ENCODE assay signal across 8 cellular contexts in the genomic region with DNA sequence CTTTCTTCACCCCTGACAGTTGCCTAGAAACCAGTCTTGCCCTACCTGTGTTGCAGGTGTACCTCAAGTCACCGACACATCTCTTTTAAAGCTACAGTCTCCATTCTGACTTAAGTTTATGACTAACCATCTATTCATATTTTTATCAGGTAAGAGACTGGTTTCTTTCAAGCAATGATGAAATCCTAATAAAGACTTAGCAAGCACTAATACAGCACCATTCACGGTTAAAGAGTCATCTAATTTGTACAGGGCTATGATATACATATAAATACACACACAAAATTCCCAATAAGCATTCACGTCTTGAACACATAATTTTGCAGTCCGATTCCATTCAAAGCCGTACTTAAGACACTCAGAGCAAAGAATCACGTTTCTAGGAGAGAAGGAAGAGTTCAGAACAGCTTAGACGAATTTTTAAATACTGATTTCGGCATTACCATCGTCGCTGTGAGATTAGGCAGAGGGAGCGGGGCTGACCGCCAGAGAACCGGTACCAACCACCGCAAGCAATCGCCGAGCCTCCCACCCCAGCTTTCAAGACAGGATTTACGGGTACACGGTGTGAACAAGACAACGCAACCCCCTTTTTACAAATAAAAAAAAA. TPM values are rescaled to one million over a fixed set of nuclear protein-coding genes. Genes with fewer than 3 reads are reported as not detected.
DNase-seq lines count a peak whose midpoint lies in the region; ATAC-seq and TF ChIP-seq lines count a peak whose summit lies in the region.

No MANE protein-coding gene starts in this region.

- H3K56ac ChIP-seq in IMR-90 (ENCODE audit: extremely low read depth, insufficient read depth, low read length): peak overlapping the region; percentile 87

- H2BK15ac ChIP-seq in IMR-90 (ENCODE audit: low read depth, low read length): no peak overlapping the region

- H3K9me1 ChIP-seq in IMR-90 (ENCODE audit: insufficient read depth, low read length): peaks cover 11% of the 10 kb centered on the region

- no peaks in the 10 kb centered on the region for H3K9me3 ChIP-seq in CD4-positive, alpha-beta T cell (ENCODE audit: control insufficient read depth, low read length)
- H3K9me3 ChIP-seq in IMR-90 (ENCODE audit: control insufficient read depth, insufficient read depth, low read length) (no peaks in the 10 kb centered on the region), muscle layer of duodenum (ENCODE audit: control insufficient read depth in 1 of 2, low read length in 2 of 2) (no peaks in the 10 kb centered on the region)

- TF ChIP-seq CTCF in CD4-positive, alpha-beta T cell (IDR thresholded peaks at IDR 0.05): no peak
- TF ChIP-seq CTCF in IMR-90 (conservative IDR thresholded peaks at IDR 0.05; ENCODE audit: low read depth, low read length): no peak
- no peak for TF ChIP-seq CTCF in dorsolateral prefrontal cortex (IDR thresholded peaks at IDR 0.05 in 54 of 56, conservative IDR thresholded peaks at IDR 0.05 in 2 of 56; ENCODE audit: low read depth in 1 of 56, partially characterized antibody in 56 of 56)

- no peak for TF ChIP-seq RAD21 in IMR-90 (IDR thresholded peaks at IDR 0.05; ENCODE audit: low read length)

- H4K5ac ChIP-seq in IMR-90 (ENCODE audit: low read depth, low read length): peak overlapping the region; percentile 43; the same call in 1 of the 2 replicates

- no peak for ATAC-seq in CD4-positive, alpha-beta T cell (ENCODE audit: poor library complexity)
- ATAC-seq in IMR-90 (ENCODE audit: low read depth) (no peak), HG03039 (IDR thresholded peaks at IDR 0.05; ENCODE audit: unreplicated experiment) (no peak), HG03378 (IDR thresholded peaks at IDR 0.05; ENCODE audit: unreplicated experiment) (no peak)

- peaks cover 4 to 43% of the 10 kb centered on the region in 2 experiments; a peak in 2 of 4 replicates for H3K79me1 ChIP-seq in IMR-90 (ENCODE audit: low read depth in 1 of 2, low read length in 2 of 2)

- WGBS in IMR-90 (ENCODE audit: extremely low coverage in 2 of 2, insufficient read length in 1 of 2), 2 experiments: no CpG with 5 or more reads among the region's 19 CpGs

- no peak overlapping the region; the same call in 1 of the 2 replicates for H2AK5ac ChIP-seq in IMR-90 (ENCODE audit: low read depth, low read length)

- H2BK120ac ChIP-seq in IMR-90 (ENCODE audit: low read depth, low read length): 0 out of 2 replicates have a peak overlapping the region, but pooled peaks have one; percentile 44

- peak overlapping the region; percentile 52 for H3K4ac ChIP-seq in IMR-90 (ENCODE audit: low read depth, low read length)

- peaks cover 13% of the 10 kb centered on the region for H3K4me1 Mint-ChIP-seq in CD4-positive, alpha-beta T cell (ENCODE audit: low read depth)

- TSS peak; percentile 49 for BruUV-seq in IMR-90 (replicated peaks; lab: Mats Ljungman, UMichigan)

- peak overlapping the region; percentile 68 for H3K14ac ChIP-seq in IMR-90 (replicated peaks; ENCODE audit: low read depth, low read length)

- peak overlapping the region; percentile 66 for H3K4me3 ChIP-seq in IMR-90 (ENCODE audit: insufficient read depth, low read depth, low read length)
- peak overlapping the region; percentile 65 to 97 (median 88) for H3K4me3 ChIP-seq in dorsolateral prefrontal cortex
- H3K4me3 ChIP-seq in muscle layer of duodenum (ENCODE audit: low read depth in 1 of 2, low read length in 2 of 2): peak overlapping the region; percentile 74 to 96

- H2AFZ ChIP-seq in IMR-90 (replicated peaks; ENCODE audit: low read length, poor library complexity): peak overlapping the region; percentile 73

- H3K4me2 ChIP-seq in IMR-90 (ENCODE audit: low read depth, low read length): peak overlapping the region; percentile 98

- H3K18ac ChIP-seq in IMR-90 (ENCODE audit: low read depth, low read length): peak overlapping the region; percentile 55

- H4K20me1 ChIP-seq in IMR-90 (ENCODE audit: insufficient read depth, low read length): peaks cover 59% of the 10 kb centered on the region

- in situ Hi-C loops in IMR-90 (cut with MboI; ENCODE audit: low sequenced_read_pairs): no loop called here

- H3K4me3 Mint-ChIP-seq in CD4-positive, alpha-beta T cell: peak overlapping the region; percentile 92

- POLR2A ChIA-PET in CD4-positive, alpha-beta T cell (lab: Charles Lee): no interaction called here
- POLR2A ChIA-PET in IMR-90 (lab: Charles Lee; ENCODE audit: unreplicated experiment): interaction anchor here (0.5 kb wide), 1 partner anchor 833 kb away, joined by 3 read pairs; no protein-coding TSS in a partner anchor

- H3K4me1 ChIP-seq in IMR-90 (ENCODE audit: control insufficient read depth, insufficient read depth, low read length): peaks cover 15% of the 10 kb centered on the region
- H3K4me1 ChIP-seq in muscle layer of duodenum (ENCODE audit: control insufficient read depth in 1 of 2, insufficient read depth in 2 of 2, low read length in 2 of 2): peaks cover 0 to 27% of the 10 kb centered on the region in 2 donors

- peak overlapping the region; percentile 48 for H3K27ac Mint-ChIP-seq in CD4-positive, alpha-beta T cell

- peak overlapping the region; percentile 96 for H3K9ac ChIP-seq in IMR-90 (ENCODE audit: low read depth, low read length)

- H2BK20ac ChIP-seq in IMR-90 (ENCODE audit: low read depth, low read length): no peak overlapping the region

- CTCF ChIA-PET in CD4-positive, alpha-beta T cell (lab: Charles Lee): no interaction called here
- CTCF ChIA-PET in IMR-90 (lab: Yijun Ruan, JAX): no interaction called here

- peak overlapping the region; percentile 75 for H3K23ac ChIP-seq in IMR-90 (ENCODE audit: low read depth, low read length)

- peaks cover 14% of the 10 kb centered on the region for H3K27me3 ChIP-seq in CD4-positive, alpha-beta T cell (ENCODE audit: control insufficient read depth, insufficient read depth, low read length)
- H3K27me3 ChIP-seq in IMR-90 (ENCODE audit: control insufficient read depth, insufficient read depth, low read length) (no peaks in the 10 kb centered on the region), dorsolateral prefrontal cortex (no peaks in the 10 kb centered on the region), muscle layer of duodenum (ENCODE audit: low read depth, low read length) (no peaks in the 10 kb centered on the region)

- no peak for TF ChIP-seq POLR2A in IMR-90 (IDR thresholded peaks at IDR 0.05; ENCODE audit: low read depth, low read length)

- no peaks in the 10 kb centered on the region for H3K36me3 Mint-ChIP-seq in CD4-positive, alpha-beta T cell (ENCODE audit: low read depth)

- no peak overlapping the region for H4K91ac ChIP-seq in IMR-90 (ENCODE audit: insufficient read depth, low read depth, low read length)

- H3K36me3 ChIP-seq in IMR-90 (ENCODE audit: control insufficient read depth, insufficient read depth, low read length) (peaks cover 2% of the 10 kb centered on the region; the same call in 1 of the 2 replicates), muscle layer of duodenum (ENCODE audit: control insufficient read depth in 1 of 2, insufficient read depth in 2 of 2, low read length in 2 of 2) (no peaks in the 10 kb centered on the region)

- no peaks in the 10 kb centered on the region for H3K9me3 Mint-ChIP-seq in CD4-positive, alpha-beta T cell

- dilution Hi-C loops in IMR-90 (cut with HindIII; ENCODE audit: low sequenced_read_pairs, unreplicated experiment): no loop called here

- peak overlapping the region; percentile 33 to 42; a peak in 1 of 4 replicates for H4K8ac ChIP-seq in IMR-90 (ENCODE audit: low read depth in 2 of 2, low read length in 2 of 2)

- DNase-seq in CD4-positive, alpha-beta T cell: peak in 1 of 10 experiments; percentile 4
- DNase-seq in IMR-90 (no peak), dorsolateral prefrontal cortex (peak in 1 of 10 donors; percentile 23), NCI-H226 (no peak), SHP77 treated with DMSO at 0.1 percent for 48 hours (lab: John Stamatoyannopoulos, UW) (no peak)

- H2BK5ac ChIP-seq in IMR-90 (ENCODE audit: low read depth, low read length, poor library complexity, severe bottlenecking): peak overlapping the region; percentile 69

- peak overlapping the region; percentile 1 for H2AK9ac ChIP-seq in IMR-90 (replicated peaks; ENCODE audit: low read depth, low read length, poor library complexity)

- intact Hi-C loops in CD4-positive, alpha-beta T cell (cut with DNase I, micrococcal nuclease): no loop called here
- intact Hi-C loops in IMR-90 (cut with micrococcal nuclease) (loop anchor here (5.0 kb wide), 2 partner anchors 92 to 177 kb away; no protein-coding TSS in a partner anchor), dorsolateral prefrontal cortex (cut with DNase I) (loop anchor here in 1 of 2 donors (5.0 kb wide), 1 partner anchor 63 kb away; a partner anchor contains a TSS)

- H3K27ac ChIP-seq in CD4-positive, alpha-beta T cell (ENCODE audit: low read depth, low read length): no peak overlapping the region
- H3K27ac ChIP-seq in IMR-90 (ENCODE audit: insufficient read depth, low read length) (peak overlapping the region; percentile 81), dorsolateral prefrontal cortex (peak overlapping the region in 57 of 59 donors; percentile 60 to 98 (median 94)), muscle layer of duodenum (ENCODE audit: low read length) (peak overlapping the region; percentile 89)

- peaks cover 30% of the 10 kb centered on the region for H3K27me3 Mint-ChIP-seq in CD4-positive, alpha-beta T cell

TF ChIP-seq in IMR-90, 13 proteins besides CTCF, POLR2A, EP300 and RAD21:
- TF ChIP-seq CHD1 (IDR thresholded peaks at IDR 0.05; ENCODE audit: low read depth, low read length) (peak; percentile 97), CEBPB (IDR thresholded peaks at IDR 0.05; ENCODE audit: low read depth, low read length) (peak; percentile 34; the same call in 1 of the 2 replicates), SMC3 (IDR thresholded peaks at IDR 0.05; ENCODE audit: low read depth, low read length) (no peak)
TF ChIP-seq in IMR-90: peak in this region for 2.

RNA-seq across cellular contexts. Expression of a gene that starts 0.9 kb away (rescaled TPM):
- 1 to 10 TPM; 3.6 TPM for total RNA-seq in CD4-positive, alpha-beta T cell
- total RNA-seq in IMR-90 (2012; rRNA removed) (101 and 106 TPM in 2 replicates), dorsolateral prefrontal cortex (10 to 100 TPM; 24.9 to 58.2 (median 34.7) TPM)
- 102 and 145 TPM in 2 replicates for polyA plus RNA-seq in IMR-90 (2012; rRNA removed)
- 66.7 and 88.3 TPM in 2 replicates for polyA plus RNA-seq in IMR-90 (2012; cell fraction: cytosol; rRNA removed)
- polyA plus RNA-seq in IMR-90 (2012; cell fraction: nucleus; rRNA removed; ENCODE audit: low replicate concordance): 50.7 and 405 TPM in 2 replicates

Comparison
In these comparisons a context has a peak if more than half of its experiments do, and no peak if none do; other contexts are left out.
1. RNA of a gene that starts 0.9 kb away (total RNA-seq): 101 to 106 TPM in IMR-90 and 24.9 to 58.2 TPM in dorsolateral prefrontal cortex; 3.6 TPM in CD4-positive, alpha-beta T cell; every median in the first group is over 4 times any median in the second.
2. Peak in every context shown above with its lines, with median percentiles within 50 percentile points of each other: H3K4me3 ChIP-seq.